Comparison of ENCODE assay signal across 16 cellular contexts in the genomic region with DNA sequence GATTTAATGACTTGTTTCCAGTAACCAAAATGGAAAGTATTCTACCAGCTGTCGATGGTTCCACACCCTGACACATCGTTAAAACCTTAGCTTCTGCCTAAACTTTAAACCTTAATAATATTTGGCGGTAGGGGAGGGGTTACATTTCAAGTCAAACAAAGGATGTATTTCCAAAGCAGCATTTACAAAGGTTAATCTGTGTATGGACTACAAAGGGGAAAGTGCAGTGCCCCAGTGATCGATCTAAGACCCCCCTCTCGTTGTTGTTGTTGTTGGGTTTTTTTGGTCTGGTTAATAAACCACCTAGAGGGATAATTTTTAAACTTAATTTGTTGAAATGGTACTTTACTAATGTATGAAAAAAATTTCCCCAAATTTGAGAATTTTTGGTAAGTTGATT. TPM values are rescaled to one million over a fixed set of nuclear protein-coding genes. Genes with fewer than 3 reads are reported as not detected.
DNase-seq lines count a peak whose midpoint lies in the region; ATAC-seq and TF ChIP-seq lines count a peak whose summit lies in the region.
"Had no signal": no experiment of that assay in that cellular context is flagged by ENCODE, and none has a peak within 500 bp of the region (broad histone marks: within the 10 kb centered on the region; RNA-seq: fewer than 3 reads in every experiment).

No MANE protein-coding gene starts in this region.

- TF ChIP-seq POLR2A in suprapubic skin (IDR thresholded peaks at IDR 0.05) = no peak

- peak overlapping the region; percentile 83 for H3K4me3 ChIP-seq in HUES48 (ENCODE audit: low read depth, low read length)
- peak overlapping the region; percentile 62 for H3K4me3 ChIP-seq in lower lobe of right lung
- no peak overlapping the region for H3K4me3 ChIP-seq in suprapubic skin

- H3K27me3 ChIP-seq in HUES48 (ENCODE audit: control insufficient read depth, insufficient read depth, low read length) = peaks cover 7% of the 10 kb centered on the region; the same call in 1 of the 2 replicates
- peaks cover 11% of the 10 kb centered on the region for H3K27me3 ChIP-seq in lower lobe of right lung (ENCODE audit: low read depth)
- H3K27me3 ChIP-seq in suprapubic skin = no peaks in the 10 kb centered on the region

- H3K27ac ChIP-seq in HUES48 (ENCODE audit: low read depth, low read length) (peak overlapping the region; percentile 26), lower lobe of right lung (peak overlapping the region; percentile 80), suprapubic skin (peak overlapping the region; percentile 71)

- H3K4me3 Mint-ChIP-seq in brain = peak overlapping the region in 4 of 5 experiments; percentile 83 to 88 (median 84)

- H3K9me3 Mint-ChIP-seq in brain = no peaks in the 10 kb centered on the region
- H3K9me3 Mint-ChIP-seq: activated CD4-positive, alpha-beta memory T cell treated with anti-CD3 and anti-CD28 coated beads, Interleukin-2, amount 10 ng/mL, durations not matched to agents 7 days and 5 days had no signal

- peaks cover 11% of the 10 kb centered on the region for H3K4me1 Mint-ChIP-seq in brain

- H3K9me3 ChIP-seq in HUES48 (ENCODE audit: control insufficient read depth, insufficient read depth, low read length) (no peaks in the 10 kb centered on the region), lower lobe of right lung (no peaks in the 10 kb centered on the region), suprapubic skin (no peaks in the 10 kb centered on the region)
- H3K9me3 ChIP-seq: heart right ventricle had no signal

- TF ChIP-seq CTCF in brain (conservative IDR thresholded peaks at IDR 0.05) = no peak
- TF ChIP-seq CTCF in lower lobe of right lung (IDR thresholded peaks at IDR 0.05) = no peak
- TF ChIP-seq CTCF in suprapubic skin (IDR thresholded peaks at IDR 0.05) = no peak

- peak overlapping the region in 2 of 5 experiments; percentile 61 to 66 for H3K27ac Mint-ChIP-seq in brain
- H3K27ac Mint-ChIP-seq: activated CD4-positive, alpha-beta memory T cell treated with anti-CD3 and anti-CD28 coated beads, Interleukin-2, amount 10 ng/mL, durations not matched to agents 7 days and 5 days; CD4-positive, alpha-beta memory T cell had no signal

- H3K36me3 Mint-ChIP-seq in brain = no peaks in the 10 kb centered on the region
- H3K36me3 Mint-ChIP-seq: CD4-positive, alpha-beta memory T cell had no signal

- peaks cover 37% of the 10 kb centered on the region for H3K4me1 ChIP-seq in HUES48 (ENCODE audit: control insufficient read depth, insufficient read depth, low read length)
- H3K4me1 ChIP-seq in lower lobe of right lung = peaks cover 7% of the 10 kb centered on the region
- H3K4me1 ChIP-seq in suprapubic skin = peaks cover 22% of the 10 kb centered on the region

- H3K27me3 Mint-ChIP-seq in brain = peaks cover 18% of the 10 kb centered on the region

- WGBS in suprapubic skin = 74% methylated on average over 5 of the region's 5 CpGs

- H3K36me3 ChIP-seq in HUES48 (ENCODE audit: control insufficient read depth, insufficient read depth, low read length) = no peaks in the 10 kb centered on the region
- no peaks in the 10 kb centered on the region for H3K36me3 ChIP-seq in lower lobe of right lung
- no peaks in the 10 kb centered on the region for H3K36me3 ChIP-seq in suprapubic skin
- H3K36me3 ChIP-seq: heart right ventricle had no signal

- no peak for DNase-seq in lower lobe of right lung
- DNase-seq in suprapubic skin (ENCODE audit: low spot score in 2 of 2) = no peak
- no peak for DNase-seq in NCI-H1105 treated with DMSO at 0.1 percent for 48 hours (lab: John Stamatoyannopoulos, UW)
- DNase-seq in stimulated activated CD4-positive, alpha-beta T cell treated with anti-CD3 and anti-CD28 coated beads, Interleukin-1b, Interleukin-23, amount 100 ng/mL, for 48 hours = no peak
- DNase-seq: activated CD4-positive, alpha-beta memory T cell treated with anti-CD3 and anti-CD28 coated beads, Interleukin-2, amount 10 ng/mL, durations not matched to agents 7 days and 5 days; activated effector memory CD4-positive, alpha-beta T cell treated with anti-CD3 and anti-CD28 coated beads, Interleukin-2, amount 50 U/mL, for 16 hours; CD4-positive, alpha-beta memory T cell; GF-D8; heart right ventricle; NCI-H446; stimulated activated CD4-positive, alpha-beta T cell treated with anti-CD3 and anti-CD28 coated beads, Interleukin-4, amount 100 ng/mL, for 4 hours; stimulated activated naive CD4-positive, alpha-beta T cell; T-helper 9 cell had no signal

- ATAC-seq in lower lobe of right lung = no peak
- ATAC-seq in HG02571 (IDR thresholded peaks at IDR 0.05; ENCODE audit: unreplicated experiment) = no peak

- no peak for TF ChIP-seq EP300 in suprapubic skin (IDR thresholded peaks at IDR 0.05)

- intact Hi-C loops in lower lobe of right lung (cut with DNase I) = no loop called here

- H3K9ac ChIP-seq in HUES48 (ENCODE audit: low read depth, low read length) = no peak overlapping the region; the same call in 1 of the 2 replicates

RNA-seq across cellular contexts. Expression of gene STEAP2, which starts 1.1 kb away (rescaled TPM):
- 2.1 TPM for polyA plus RNA-seq in brain (ENCODE audit: insufficient read depth, low read depth, low replicate concordance)
- total RNA-seq in lower lobe of right lung = 13.4 TPM
- 10 to 100 TPM in 1 of 4 donors, 1 to 10 TPM in 3; 2.9 to 13.2 (median 3.9) TPM for total RNA-seq in suprapubic skin
- polyA plus RNA-seq: CD4-positive, alpha-beta memory T cell had no signal

RNA-seq across cellular contexts. Expression of gene CFAP69, which starts 34.5 kb away (rescaled TPM):
- not detected for polyA plus RNA-seq in brain (ENCODE audit: insufficient read depth, low read depth, low replicate concordance)
- total RNA-seq in lower lobe of right lung = 8.4 TPM
- total RNA-seq in suprapubic skin = 1 to 10 TPM; 1.3 to 9.8 (median 4.7) TPM
- total RNA-seq: activated CD4-positive, alpha-beta memory T cell treated with anti-CD3 and anti-CD28 coated beads, Interleukin-2, amount 10 ng/mL, durations not matched to agents 7 days and 5 days had no signal
- polyA plus RNA-seq: CD4-positive, alpha-beta memory T cell had no signal

RNA-seq across cellular contexts. Expression of gene STEAP1, which starts 56.2 kb away (rescaled TPM):
- 0.32 TPM for polyA plus RNA-seq in brain (ENCODE audit: insufficient read depth, low read depth, low replicate concordance)
- 8.2 TPM for total RNA-seq in lower lobe of right lung
- total RNA-seq in suprapubic skin = 1 to 10 TPM; 1.5 to 6.0 (median 3.1) TPM
- total RNA-seq: CD4-positive, alpha-beta memory T cell had no signal
- polyA plus RNA-seq: CD4-positive, alpha-beta memory T cell had no signal

Comparison
In these comparisons a context has a peak if more than half of its experiments do, and no peak if none do; other contexts are left out.
1. H3K27ac ChIP-seq: peak in every context shown above with its lines; median percentile 80 in lower lobe of right lung; 71 in suprapubic skin; 26 in HUES48.